9 cellular contexts compared by ENCODE assay signal in genomic region chr19:38210458-38210987, GRCh38. TPM values are rescaled to one million over a fixed set of nuclear protein-coding genes. Genes with fewer than 3 reads are reported as not detected.
DNase-seq lines count a peak whose midpoint lies in the region; ATAC-seq, FAIRE-seq and TF ChIP-seq lines count a peak whose summit lies in the region.
"Had no signal": no experiment of that assay in that cellular context is flagged by ENCODE, and none has a peak within 500 bp of the region (broad histone marks: within the 10 kb centered on the region; RNA-seq: fewer than 3 reads in every experiment).

No MANE protein-coding gene starts in this region.

- H2AFZ ChIP-seq in HepG2 (ENCODE audit: low read length): no peak overlapping the region

- TF ChIP-seq RAD21 in HepG2 (CRISPR knock-in tag; IDR thresholded peaks at IDR 0.05): no peak

- ATAC-seq in HepG2 (no peak), right lobe of liver (no peak), GM21360 (IDR thresholded peaks at IDR 0.05; ENCODE audit: unreplicated experiment) (no peak)

- DNase-seq in HepG2 (ENCODE audit: low spot score) (no peak), right lobe of liver (no peak), esophagus muscularis mucosa (ENCODE audit: extremely low spot score) (no peak), myocyte (ENCODE audit: low read depth) (peak; percentile 62), 8988T (no peak), GM13977 (ENCODE audit: low spot score) (no peak), A172 (ENCODE audit: low spot score) (no peak)

- no peaks in the 10 kb centered on the region for H3K27me3 ChIP-seq in HepG2 (ENCODE audit: control insufficient read depth in 1 of 2, insufficient read depth in 2 of 2, low read length in 2 of 2)
- no peaks in the 10 kb centered on the region for H3K27me3 ChIP-seq in right lobe of liver
- peaks cover 0 to 98% (median 20%) of the 10 kb centered on the region in 4 donors for H3K27me3 ChIP-seq in esophagus muscularis mucosa

- H3K9me3 ChIP-seq in HepG2 (ENCODE audit: low read length) (no peaks in the 10 kb centered on the region), right lobe of liver (no peaks in the 10 kb centered on the region), esophagus muscularis mucosa (no peaks in the 10 kb centered on the region)

- 45% methylated on average over 23 of the region's 24 CpGs for WGBS in HepG2 (ENCODE audit: low lambda C conversion rate)
- WGBS in right lobe of liver (ENCODE audit: insufficient coverage, low coverage, low lambda C conversion rate, missing lambda C conversion rate): under 1% methylated on average over 21 of the region's 24 CpGs
- 4% methylated on average over 23 of the region's 24 CpGs for WGBS in esophagus muscularis mucosa

- TF ChIP-seq EP300 in HepG2 (IDR thresholded peaks at IDR 0.05; ENCODE audit: low read depth in 2 of 2, low read length in 2 of 2) (no peak), HepG2 (CRISPR knock-in tag; IDR thresholded peaks at IDR 0.05; ENCODE audit: borderline replicate concordance) (no peak), esophagus muscularis mucosa (IDR thresholded peaks at IDR 0.05) (no peak)

- no peak overlapping the region for H3K4me3 ChIP-seq in HepG2 (replicated peaks in 1 of 3; ENCODE audit: insufficient read depth in 1 of 3, low read depth in 2 of 3, low read length in 3 of 3)
- no peak overlapping the region for H3K4me3 ChIP-seq in right lobe of liver
- peak overlapping the region; percentile 28 to 43 (median 30) for H3K4me3 ChIP-seq in esophagus muscularis mucosa

- in situ Hi-C loops in HepG2 (cut with HindIII; ENCODE audit: extremely low pct_ligation_motif_present, low pct_unique_long_range_greater_than_20kb): no loop called here
- in situ Hi-C loops in GM13977 (cut with MboI; ENCODE audit: low pct_unique_long_range_greater_than_20kb, low sequenced_read_pairs, unreplicated experiment): no loop called here

- H3K4me1 ChIP-seq in HepG2 (ENCODE audit: insufficient read depth, low read length) (no peaks in the 10 kb centered on the region), right lobe of liver (no peaks in the 10 kb centered on the region), esophagus muscularis mucosa (peaks cover 24 to 36% (median 33%) of the 10 kb centered on the region in 4 donors)

- TF ChIP-seq POLR2A in HepG2 (IDR thresholded peaks at IDR 0.05; ENCODE audit: insufficient read depth in 1 of 2, low read depth in 2 of 2, low read length in 2 of 2) (no peak), right lobe of liver (IDR thresholded peaks at IDR 0.05) (no peak), esophagus muscularis mucosa (IDR thresholded peaks at IDR 0.05; ENCODE audit: low read depth) (no peak)

- BruUV-seq in HepG2 (replicated peaks; lab: Mats Ljungman, UMichigan): no TSS peak

- H3K27ac ChIP-seq in HepG2 (ENCODE audit: extremely low read length, insufficient read depth, low read length) (no peak overlapping the region), right lobe of liver (no peak overlapping the region), esophagus muscularis mucosa (replicated peaks in 1 of 4) (peak overlapping the region; percentile 58 to 79 (median 66))
- H3K27ac ChIP-seq: VCaP had no signal

- H3K36me3 ChIP-seq in HepG2 (replicated peaks in 1 of 2; ENCODE audit: control insufficient read depth in 1 of 2, insufficient read depth in 2 of 2, low read length in 2 of 2): no peaks in the 10 kb centered on the region
- H3K36me3 ChIP-seq in right lobe of liver: peaks cover 0 to 3% (median 0%) of the 10 kb centered on the region in 4 donors
- peaks cover 4 to 17% (median 16%) of the 10 kb centered on the region in 4 donors for H3K36me3 ChIP-seq in esophagus muscularis mucosa

- FAIRE-seq in HepG2 (lab: Jason Lieb, UNC): no peak

- H3K79me2 ChIP-seq in HepG2 (ENCODE audit: insufficient read depth, low read length): no peaks in the 10 kb centered on the region

- CTCF ChIA-PET in HepG2 (lab: Yijun Ruan, JAX; ENCODE audit: low intra/inter-chr PET ratio, low total read pairs): no interaction called here

- TF ChIP-seq CTCF in HepG2 (CRISPR knock-in tag; IDR thresholded peaks at IDR 0.05): no peak
- no peak for TF ChIP-seq CTCF in right lobe of liver (IDR thresholded peaks at IDR 0.05)
- no peak for TF ChIP-seq CTCF in esophagus muscularis mucosa (IDR thresholded peaks at IDR 0.05)
- TF ChIP-seq CTCF in GM13977 (IDR thresholded peaks at IDR 0.05; ENCODE audit: extremely low read depth, insufficient read depth, missing control alignments): no peak

- intact Hi-C loops in HepG2 (cut with micrococcal nuclease; ENCODE audit: unreplicated experiment): no loop called here
- intact Hi-C loops in right lobe of liver (cut with DNase I): no loop called here
- intact Hi-C loops in esophagus muscularis mucosa (cut with DNase I): no loop called here

- no peaks in the 10 kb centered on the region for H4K20me1 ChIP-seq in HepG2 (ENCODE audit: insufficient read depth, low read length)

- H3K4me2 ChIP-seq in HepG2 (ENCODE audit: low read depth, low read length): no peak overlapping the region

- POLR2A ChIA-PET in HepG2 (lab: Yijun Ruan, JAX): no interaction called here

- H3K9ac ChIP-seq in HepG2 (ENCODE audit: insufficient read depth, low read depth, low read length): no peak overlapping the region

RNA-seq across cellular contexts. Expression of gene DPF1, which starts 13.5 kb away (rescaled TPM):
- total RNA-seq in HepG2 (2016; rRNA removed; fragmentation: Illumina TruSeq; extraction: Trizol) (1.7 and 3.2 TPM in 2 replicates), right lobe of liver (not detected), esophagus muscularis mucosa (under 1 TPM in 2 of 4 donors, not detected in 2; 0.17 to 0.83 TPM), myocyte (1.2 and 1.7 TPM in 2 replicates)
- total RNA-seq in HepG2 (2016; cell fraction: cytosol; rRNA removed; fragmentation: Illumina TruSeq; extraction: Trizol; ENCODE audit: low read depth): 1.4 and 1.6 TPM in 2 replicates
- 1.6 and 2.3 TPM in 2 replicates for total RNA-seq in HepG2 (2016; cell fraction: insoluble cytoplasmic fraction; rRNA removed; fragmentation: Illumina TruSeq; extraction: Trizol)
- total RNA-seq in HepG2 (2016; cell fraction: membrane; rRNA removed; fragmentation: Illumina TruSeq; extraction: Trizol): 2.0 and 2.8 TPM in 2 replicates
- total RNA-seq in HepG2 (2016; cell fraction: nucleus; rRNA removed; fragmentation: Illumina TruSeq; extraction: Trizol): 2.1 and 2.7 TPM in 2 replicates
- 1.0 and 1.3 TPM in 2 replicates for polyA plus RNA-seq in HepG2 (2011; rRNA removed)
- 0.65 and 1.2 TPM in 2 replicates for polyA plus RNA-seq in HepG2 (2011; cell fraction: cytosol; rRNA removed)
- polyA plus RNA-seq in HepG2 (2011; cell fraction: nucleus; rRNA removed): 3.3 and 3.6 TPM in 2 replicates
- 0.36 and 1.2 TPM in 2 replicates for polyA plus RNA-seq in HepG2 (2012)
- polyA plus RNA-seq in HepG2 (2016; cell fraction: cytosol; fragmentation: Illumina TruSeq; extraction: Trizol; ENCODE audit: low read depth): 1.1 TPM in 2 replicates
- polyA plus RNA-seq in HepG2 (2016; cell fraction: insoluble cytoplasmic fraction; fragmentation: Illumina TruSeq; extraction: Trizol; ENCODE audit: low read depth): 1.4 and 3.2 TPM in 2 replicates
- polyA plus RNA-seq in HepG2 (2016; cell fraction: membrane; fragmentation: Illumina TruSeq; extraction: Trizol; ENCODE audit: low read depth): 1.4 and 1.7 TPM in 2 replicates
- 4.1 and 5.7 TPM in 2 replicates for polyA plus RNA-seq in HepG2 (2016; cell fraction: nucleus; fragmentation: Illumina TruSeq; extraction: Trizol; ENCODE audit: insufficient read depth, low read depth)
- polyA minus RNA-seq in HepG2 (2011; rRNA and poly(A)+ RNA removed; ENCODE audit: low replicate concordance): 1.3 and 2.4 TPM in 2 replicates
- 0.62 and 0.69 TPM in 2 replicates for polyA minus RNA-seq in HepG2 (2011; cell fraction: cytosol; rRNA and poly(A)+ RNA removed)
- polyA minus RNA-seq in HepG2 (2011; cell fraction: nucleus; rRNA and poly(A)+ RNA removed): 1.4 and 1.7 TPM in 2 replicates
- 1.2 TPM for polyA plus RNA-seq in myocyte (2012)
- 6.4 and 19.2 TPM in 2 replicates for total RNA-seq in A172 (2014; rRNA removed; shearing (Covaris generic))

RNA-seq across cellular contexts. Expression of gene PPP1R14A, which starts 45.7 kb away (rescaled TPM):
- total RNA-seq in HepG2 (2016; rRNA removed; fragmentation: Illumina TruSeq; extraction: Trizol): not detected in 2 replicates
- not detected in 2 replicates for total RNA-seq in HepG2 (2016; cell fraction: cytosol; rRNA removed; fragmentation: Illumina TruSeq; extraction: Trizol; ENCODE audit: low read depth)
- total RNA-seq in HepG2 (2016; cell fraction: insoluble cytoplasmic fraction; rRNA removed; fragmentation: Illumina TruSeq; extraction: Trizol): not detected in 2 replicates
- total RNA-seq in HepG2 (2016; cell fraction: membrane; rRNA removed; fragmentation: Illumina TruSeq; extraction: Trizol): not detected in 2 replicates
- not detected in 2 replicates for total RNA-seq in HepG2 (2016; cell fraction: nucleus; rRNA removed; fragmentation: Illumina TruSeq; extraction: Trizol)
- polyA plus RNA-seq in HepG2 (2011; rRNA removed): not detected in 2 replicates
- not detected in 2 replicates for polyA plus RNA-seq in HepG2 (2011; cell fraction: cytosol; rRNA removed)
- not detected in 2 replicates for polyA plus RNA-seq in HepG2 (2011; cell fraction: nucleus; rRNA removed)
- polyA plus RNA-seq in HepG2 (2012): not detected in 2 replicates
- not detected in 2 replicates for polyA plus RNA-seq in HepG2 (2016; cell fraction: cytosol; fragmentation: Illumina TruSeq; extraction: Trizol; ENCODE audit: low read depth)
- not detected in 2 replicates for polyA plus RNA-seq in HepG2 (2016; cell fraction: insoluble cytoplasmic fraction; fragmentation: Illumina TruSeq; extraction: Trizol; ENCODE audit: low read depth)
- not detected in 2 replicates for polyA plus RNA-seq in HepG2 (2016; cell fraction: membrane; fragmentation: Illumina TruSeq; extraction: Trizol; ENCODE audit: low read depth)
- not detected in 2 replicates for polyA plus RNA-seq in HepG2 (2016; cell fraction: nucleus; fragmentation: Illumina TruSeq; extraction: Trizol; ENCODE audit: insufficient read depth, low read depth)
- polyA minus RNA-seq in HepG2 (2011; rRNA and poly(A)+ RNA removed; ENCODE audit: low replicate concordance): not detected in 2 replicates
- polyA minus RNA-seq in HepG2 (2011; cell fraction: cytosol; rRNA and poly(A)+ RNA removed): not detected in 2 replicates
- not detected in 2 replicates for polyA minus RNA-seq in HepG2 (2011; cell fraction: nucleus; rRNA and poly(A)+ RNA removed)
- 1 to 10 TPM; 2.7 to 8.7 (median 6.7) TPM for total RNA-seq in right lobe of liver
- total RNA-seq in esophagus muscularis mucosa: 100 to 1,000 TPM; 217 to 794 (median 445) TPM
- not detected in 2 replicates for total RNA-seq in myocyte
- 0.16 TPM for polyA plus RNA-seq in myocyte (2012)
- total RNA-seq in A172 (2014; rRNA removed; shearing (Covaris generic)): not detected in 2 replicates

RNA-seq across cellular contexts. Expression of gene SPINT2, which starts 53.9 kb away (rescaled TPM):
- total RNA-seq in HepG2 (2016; rRNA removed; fragmentation: Illumina TruSeq; extraction: Trizol) (0.24 and 0.31 TPM in 2 replicates), right lobe of liver (10 to 100 TPM in 1 of 6 experiments, 1 to 10 TPM in 5; 3.5 to 19.1 (median 6.2) TPM), esophagus muscularis mucosa (10 to 100 TPM in 3 of 4 donors, 1 to 10 TPM in 1; 5.0 to 13.4 (median 11.4) TPM), myocyte (0.11 TPM in 1 of 2 replicates, not detected in the other)
- total RNA-seq in HepG2 (2016; cell fraction: cytosol; rRNA removed; fragmentation: Illumina TruSeq; extraction: Trizol; ENCODE audit: low read depth): 0.18 and 0.40 TPM in 2 replicates
- 0.30 and 0.37 TPM in 2 replicates for total RNA-seq in HepG2 (2016; cell fraction: insoluble cytoplasmic fraction; rRNA removed; fragmentation: Illumina TruSeq; extraction: Trizol)
- 0.22 TPM in 1 of 2 replicates, not detected in the other for total RNA-seq in HepG2 (2016; cell fraction: membrane; rRNA removed; fragmentation: Illumina TruSeq; extraction: Trizol)
- 0.44 TPM in 1 of 2 replicates, not detected in the other for total RNA-seq in HepG2 (2016; cell fraction: nucleus; rRNA removed; fragmentation: Illumina TruSeq; extraction: Trizol)
- 0.77 and 0.97 TPM in 2 replicates for polyA plus RNA-seq in HepG2 (2011; rRNA removed)
- 0.38 and 0.83 TPM in 2 replicates for polyA plus RNA-seq in HepG2 (2011; cell fraction: cytosol; rRNA removed)
- 0.21 and 0.35 TPM in 2 replicates for polyA plus RNA-seq in HepG2 (2011; cell fraction: nucleus; rRNA removed)
- polyA plus RNA-seq in HepG2 (2012): 0.31 and 0.39 TPM in 2 replicates
- polyA plus RNA-seq in HepG2 (2016; cell fraction: cytosol; fragmentation: Illumina TruSeq; extraction: Trizol; ENCODE audit: low read depth): not detected in 2 replicates
- polyA plus RNA-seq in HepG2 (2016; cell fraction: insoluble cytoplasmic fraction; fragmentation: Illumina TruSeq; extraction: Trizol; ENCODE audit: low read depth): 0.26 and 0.46 TPM in 2 replicates
- 0.13 TPM in 1 of 2 replicates, not detected in the other for polyA plus RNA-seq in HepG2 (2016; cell fraction: membrane; fragmentation: Illumina TruSeq; extraction: Trizol; ENCODE audit: low read depth)
- polyA plus RNA-seq in HepG2 (2016; cell fraction: nucleus; fragmentation: Illumina TruSeq; extraction: Trizol; ENCODE audit: insufficient read depth, low read depth): 0.60 and 1.7 TPM in 2 replicates
- polyA minus RNA-seq in HepG2 (2011; rRNA and poly(A)+ RNA removed; ENCODE audit: low replicate concordance): 0.56 and 17.3 TPM in 2 replicates
- not detected in 2 replicates for polyA minus RNA-seq in HepG2 (2011; cell fraction: cytosol; rRNA and poly(A)+ RNA removed)
- polyA minus RNA-seq in HepG2 (2011; cell fraction: nucleus; rRNA and poly(A)+ RNA removed): 0.26 TPM in 1 of 2 replicates, not detected in the other
- polyA plus RNA-seq in myocyte (2012): 0.98 TPM
- total RNA-seq in A172 (2014; rRNA removed; shearing (Covaris generic)): 0.41 and 0.60 TPM in 2 replicates

Comparison
In these comparisons a context has a peak if more than half of its experiments do, and no peak if none do; other contexts are left out.
1. H3K27ac ChIP-seq: peak in esophagus muscularis mucosa (4 of 4); none in HepG2 (single experiment) and right lobe of liver (0 of 3).
2. H3K4me3 ChIP-seq: peak in esophagus muscularis mucosa (4 of 4); none in HepG2 (0 of 3) and right lobe of liver (0 of 3).
3. RNA of gene PPP1R14A, which starts 45.7 kb away (total RNA-seq): 217 to 794 TPM in esophagus muscularis mucosa; 2.7 to 8.7 TPM in right lobe of liver, not detected in HepG2, not detected in myocyte and not detected in A172; every median in the first group is over 10 times any median in the second.